ENCODE assay signal across 15 cellular contexts in genomic region chr5:133938039-133938821, GRCh38. TPM values are rescaled to one million over a fixed set of nuclear protein-coding genes. Genes with fewer than 3 reads are reported as not detected.
A peak's percentile ranks its signal among the peaks of the same experiment; 100 is the strongest.
DNase-seq lines count a peak whose midpoint lies in the region; ATAC-seq and TF ChIP-seq lines count a peak whose summit lies in the region.
"Had no signal": no experiment of that assay in that cellular context is flagged by ENCODE, and none has a peak within 500 bp of the region (broad histone marks: within the 10 kb centered on the region; RNA-seq: fewer than 3 reads in every experiment).

No MANE protein-coding gene starts in this region.

- CTCF ChIA-PET in CD8-positive, alpha-beta memory T cell (lab: Charles Lee), result no interaction called here
- CTCF ChIA-PET in mammary epithelial cell (lab: Charles Lee; ENCODE audit: low non-redundant PET), result no interaction called here

- no peak overlapping the region for H3K4me3 Mint-ChIP-seq in CD8-positive, alpha-beta memory T cell
- H3K4me3 Mint-ChIP-seq: natural killer cell had no signal

- BruUV-seq in mammary epithelial cell (replicated peaks; lab: Mats Ljungman, UMichigan), result no TSS peak

- H2AFZ ChIP-seq in SU-DHL-6 (ENCODE audit: low read depth, low read length, severe bottlenecking) (no peak overlapping the region), mammary epithelial cell (ENCODE audit: low read depth, low read length) (no peak overlapping the region)

- no peaks in the 10 kb centered on the region for H4K20me1 ChIP-seq in SU-DHL-6 (ENCODE audit: low read depth, low read length)
- H4K20me1 ChIP-seq in mammary epithelial cell (ENCODE audit: insufficient read depth, low read length), result no peaks in the 10 kb centered on the region

- ATAC-seq in GM18519 (IDR thresholded peaks at IDR 0.05; ENCODE audit: low FRiP score, unreplicated experiment), result no peak
- no peak for ATAC-seq in activated CD4-positive, CD25-positive, alpha-beta regulatory T cell treated with anti-CD3 and anti-CD28 coated beads, Interleukin-2, amount 50 U/mL, for 24 hours
- ATAC-seq: natural killer cell had no signal

- H3K27ac ChIP-seq in CD8-positive, alpha-beta memory T cell (ENCODE audit: low read depth, low read length), result peak overlapping the region; percentile 64
- H3K27ac ChIP-seq in SU-DHL-6 (ENCODE audit: low read depth, low read length) (peak overlapping the region; percentile 50), mammary epithelial cell (ENCODE audit: insufficient read depth, low read depth, low read length) (no peak overlapping the region)
- H3K27ac ChIP-seq: right lobe of liver had no signal

- H3K4me1 Mint-ChIP-seq in CD8-positive, alpha-beta memory T cell, result no peaks in the 10 kb centered on the region
- H3K4me1 Mint-ChIP-seq: natural killer cell had no signal

- TF ChIP-seq CTCF in SU-DHL-6 (IDR thresholded peaks at IDR 0.05; ENCODE audit: insufficient read depth, low read length, poor library complexity, severe bottlenecking) (no peak), mammary epithelial cell (conservative IDR thresholded peaks at IDR 0.05 in 1 of 2, IDR thresholded peaks at IDR 0.05 in 1 of 2; ENCODE audit: extremely low read depth in 1 of 2, insufficient read depth in 1 of 2, low read depth in 1 of 2, low read length in 2 of 2) (no peak)

- no peaks in the 10 kb centered on the region for H3K27me3 Mint-ChIP-seq in CD8-positive, alpha-beta memory T cell

- no peaks in the 10 kb centered on the region for H3K4me1 ChIP-seq in CD8-positive, alpha-beta memory T cell (ENCODE audit: insufficient read depth, low read length)
- no peaks in the 10 kb centered on the region for H3K4me1 ChIP-seq in mammary epithelial cell (ENCODE audit: insufficient read depth, low read length)
- H3K4me1 ChIP-seq: HAP-1 had no signal

- H3K4me2 ChIP-seq in SU-DHL-6 (ENCODE audit: low read depth, low read length, poor library complexity, severe bottlenecking) (no peak overlapping the region), mammary epithelial cell (ENCODE audit: insufficient read depth, low read depth, low read length) (no peak overlapping the region)

- POLR2A ChIA-PET in CD8-positive, alpha-beta memory T cell (lab: Charles Lee), result no interaction called here

- H3K9ac ChIP-seq in SU-DHL-6 (ENCODE audit: low read length) (no peak overlapping the region), mammary epithelial cell (ENCODE audit: insufficient read depth, low read length) (no peak overlapping the region)

- in situ Hi-C loops in mammary epithelial cell (cut with MboI; ENCODE audit: low sequenced_read_pairs in 2 of 2), result no loop called here

- H3K27ac Mint-ChIP-seq in CD8-positive, alpha-beta memory T cell, result no peak overlapping the region
- H3K27ac Mint-ChIP-seq: natural killer cell had no signal

- H3K79me2 ChIP-seq in SU-DHL-6 (ENCODE audit: insufficient read depth, low read length), result no peaks in the 10 kb centered on the region
- H3K79me2 ChIP-seq in mammary epithelial cell (ENCODE audit: insufficient read depth, low read length), result no peaks in the 10 kb centered on the region

- H3K9me3 Mint-ChIP-seq in CD8-positive, alpha-beta memory T cell, result no peaks in the 10 kb centered on the region

- no peaks in the 10 kb centered on the region for H3K9me3 ChIP-seq in CD8-positive, alpha-beta memory T cell (ENCODE audit: low read length)
- H3K9me3 ChIP-seq in SU-DHL-6 (ENCODE audit: insufficient read depth, low read length) (no peaks in the 10 kb centered on the region), mammary epithelial cell (replicated peaks; ENCODE audit: insufficient read depth, low read length) (peaks cover 9% of the 10 kb centered on the region)
- H3K9me3 ChIP-seq: HAP-1, right lobe of liver had no signal

- dilution Hi-C loops in mammary epithelial cell (cut with HindIII; ENCODE audit: low sequenced_read_pairs), result no loop called here

- H3K27me3 ChIP-seq in CD8-positive, alpha-beta memory T cell (ENCODE audit: insufficient read depth, low read length, poor library complexity, severe bottlenecking), result no peaks in the 10 kb centered on the region
- no peaks in the 10 kb centered on the region for H3K27me3 ChIP-seq in SU-DHL-6 (ENCODE audit: low read length)
- H3K27me3 ChIP-seq in mammary epithelial cell (ENCODE audit: insufficient read depth, low read length), result no peaks in the 10 kb centered on the region
- H3K27me3 ChIP-seq: right lobe of liver had no signal

- intact Hi-C loops in mammary epithelial cell (cut with micrococcal nuclease), result no loop called here

- DNase-seq in CD8-positive, alpha-beta memory T cell, result no peak
- peak; percentile 55 for DNase-seq in HuH-7 (ENCODE audit: low spot score)
- DNase-seq in lung microvascular endothelial cell (ENCODE audit: low read depth in 2 of 2), result peak; percentile 5 to 6
- no peak for DNase-seq in mammary epithelial cell
- DNase-seq in pons (ENCODE audit: low spot score), result no peak
- DNase-seq: kidney glomerular epithelial cell; natural killer cell; NCI-H1105; stimulated activated CD4-positive, alpha-beta T cell treated with anti-CD3 and anti-CD28 coated beads, Interleukin-4, amount 100 ng/mL, for 4 hours; stimulated activated naive CD4-positive, alpha-beta T cell had no signal

- H3K36me3 ChIP-seq in CD8-positive, alpha-beta memory T cell (ENCODE audit: insufficient read depth, low read length), result no peaks in the 10 kb centered on the region
- H3K36me3 ChIP-seq in SU-DHL-6 (ENCODE audit: low read length) (no peaks in the 10 kb centered on the region), mammary epithelial cell (ENCODE audit: insufficient read depth, low read length) (no peaks in the 10 kb centered on the region)
- H3K36me3 ChIP-seq: HAP-1, right lobe of liver had no signal

- no peaks in the 10 kb centered on the region for H3F3A ChIP-seq in SU-DHL-6 (ENCODE audit: insufficient read depth)

- no peaks in the 10 kb centered on the region for H3K9me2 ChIP-seq in SU-DHL-6 (replicated peaks; ENCODE audit: insufficient read depth, low read length)

- no peaks in the 10 kb centered on the region for H3K36me3 Mint-ChIP-seq in CD8-positive, alpha-beta memory T cell
- H3K36me3 Mint-ChIP-seq: natural killer cell had no signal

- no peak overlapping the region for H3K4me3 ChIP-seq in CD8-positive, alpha-beta memory T cell (ENCODE audit: low read length)
- H3K4me3 ChIP-seq in SU-DHL-6 (ENCODE audit: insufficient read depth, low read length, poor library complexity, severe bottlenecking), result no peak overlapping the region
- no peak overlapping the region for H3K4me3 ChIP-seq in mammary epithelial cell (replicated peaks in 1 of 3; ENCODE audit: insufficient read depth in 1 of 3, low read depth in 2 of 3, low read length in 3 of 3)
- H3K4me3 ChIP-seq: HAP-1, right lobe of liver had no signal

- WGBS in mammary epithelial cell (ENCODE audit: low coverage, missing lambda C conversion rate), result 81% methylated on average over 4 of the region's 6 CpGs

RNA-seq across cellular contexts. Expression of gene C5orf15, which starts 30.2 kb away (rescaled TPM):
- total RNA-seq in CD8-positive, alpha-beta memory T cell, result 10 to 100 TPM; 21.7 to 21.8 TPM
- 25.4 TPM for polyA plus RNA-seq in CD8-positive, alpha-beta memory T cell
- total RNA-seq in lung microvascular endothelial cell (17.1 and 17.7 TPM in 2 replicates), mammary epithelial cell (10 to 100 TPM; 30.0 to 71.3 TPM)
- polyA plus RNA-seq in mammary epithelial cell, result 40.0 TPM
- 4.0 TPM for polyA minus RNA-seq in mammary epithelial cell

Comparison
In these comparisons a context has a peak if more than half of its experiments do, and no peak if none do; other contexts are left out.
1. DNase-seq: peak in HuH-7 (single experiment) and lung microvascular endothelial cell (2 of 2); none in CD8-positive, alpha-beta memory T cell (0 of 5), mammary epithelial cell (single experiment) and pons (single experiment).